In the genomic region with DNA sequence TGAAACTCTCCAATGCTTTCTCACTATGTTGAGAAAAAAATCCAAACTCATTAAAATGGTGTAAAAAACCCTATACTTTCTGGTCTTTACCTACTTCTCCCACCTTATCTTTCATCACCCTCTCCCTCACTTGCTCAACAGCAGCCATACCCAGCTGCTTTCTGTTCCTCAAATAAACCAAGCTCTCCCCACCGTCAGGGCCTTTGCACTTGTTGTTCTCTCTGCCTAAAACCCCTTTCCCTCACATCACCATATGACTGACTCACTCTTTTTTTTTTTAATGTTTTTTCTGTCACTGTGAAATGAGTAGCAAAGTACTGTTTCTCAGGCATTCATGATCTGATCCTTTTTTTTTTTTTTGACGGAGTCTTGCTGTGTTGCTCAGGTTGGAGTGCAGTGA, we compare ENCODE assay signal across 8 cellular contexts.
DNase-seq lines count a peak whose midpoint lies in the region; ATAC-seq lines count a peak whose summit lies in the region.

No MANE protein-coding gene starts in this region.

- no peaks in the 10 kb centered on the region for H3K27me3 Mint-ChIP-seq in activated CD4-positive, alpha-beta T cell treated with anti-CD3 and anti-CD28 coated beads for 36 hours
- H3K27me3 Mint-ChIP-seq in activated CD4-positive, alpha-beta T cell treated with anti-CD3 and anti-CD28 coated beads, Interleukin-2, amount 10 ng/mL, durations not matched to agents 7 days and 5 days, result peaks cover 5% of the 10 kb centered on the region
- H3K27me3 Mint-ChIP-seq in stimulated activated naive B cell treated with anti-CD40 and anti-IgM and Interleukin-4, amounts not matched to agents 10 μg/mL and 1 μg/mL and 100 μg/mL, for 72 hours, result no peaks in the 10 kb centered on the region

- H3K9me3 Mint-ChIP-seq in activated CD4-positive, alpha-beta T cell treated with anti-CD3 and anti-CD28 coated beads for 36 hours (ENCODE audit: low read depth), result no peaks in the 10 kb centered on the region
- H3K9me3 Mint-ChIP-seq in activated CD4-positive, alpha-beta T cell treated with anti-CD3 and anti-CD28 coated beads, Interleukin-2, amount 10 ng/mL, durations not matched to agents 7 days and 5 days, result no peaks in the 10 kb centered on the region
- no peaks in the 10 kb centered on the region for H3K9me3 Mint-ChIP-seq in stimulated activated naive B cell treated with anti-CD40 and anti-IgM and Interleukin-4, amounts not matched to agents 10 μg/mL and 1 μg/mL and 100 μg/mL, for 72 hours

- POLR2A ChIA-PET in activated CD4-positive, alpha-beta T cell treated with anti-CD3 and anti-CD28 coated beads for 36 hours (lab: Charles Lee), result no interaction called here
- POLR2A ChIA-PET in activated CD4-positive, alpha-beta T cell treated with anti-CD3 and anti-CD28 coated beads, Interleukin-2, amount 10 ng/mL, durations not matched to agents 7 days and 5 days (lab: Charles Lee), result interaction anchor here (0.6 kb wide), 1 partner anchor 422 kb away, joined by 3 read pairs; no protein-coding TSS in a partner anchor

- no peak overlapping the region for H3K4me3 Mint-ChIP-seq in activated CD4-positive, alpha-beta T cell treated with anti-CD3 and anti-CD28 coated beads for 36 hours
- H3K4me3 Mint-ChIP-seq in activated CD4-positive, alpha-beta T cell treated with anti-CD3 and anti-CD28 coated beads, Interleukin-2, amount 10 ng/mL, durations not matched to agents 7 days and 5 days, result no peak overlapping the region
- H3K4me3 Mint-ChIP-seq in stimulated activated naive B cell treated with anti-CD40 and anti-IgM and Interleukin-4, amounts not matched to agents 10 μg/mL and 1 μg/mL and 100 μg/mL, for 72 hours, result no peak overlapping the region

- H3K4me1 Mint-ChIP-seq in activated CD4-positive, alpha-beta T cell treated with anti-CD3 and anti-CD28 coated beads for 36 hours, result no peaks in the 10 kb centered on the region
- no peaks in the 10 kb centered on the region for H3K4me1 Mint-ChIP-seq in activated CD4-positive, alpha-beta T cell treated with anti-CD3 and anti-CD28 coated beads, Interleukin-2, amount 10 ng/mL, durations not matched to agents 7 days and 5 days
- peaks cover 10 to 26% of the 10 kb centered on the region in 2 donors for H3K4me1 Mint-ChIP-seq in stimulated activated naive B cell treated with anti-CD40 and anti-IgM and Interleukin-4, amounts not matched to agents 10 μg/mL and 1 μg/mL and 100 μg/mL, for 72 hours

- peak; percentile 16 for ATAC-seq in activated CD4-positive, alpha-beta T cell treated with anti-CD3 and anti-CD28 coated beads for 36 hours
- peak; percentile 84 for ATAC-seq in HG02763 (IDR thresholded peaks at IDR 0.05; ENCODE audit: unreplicated experiment)
- ATAC-seq in stimulated activated naive B cell treated with anti-CD40 and anti-IgM and Interleukin-4, amounts not matched to agents 10 μg/mL and 1 μg/mL and 100 μg/mL, for 72 hours (replicated peaks), result peak; percentile 97 to 98

- intact Hi-C loops in activated CD4-positive, alpha-beta T cell treated with anti-CD3 and anti-CD28 coated beads for 36 hours (cut with DNase I, micrococcal nuclease), result loop anchor here (10.0 kb wide), 2 partner anchors 256 to 1146 kb away; a partner anchor contains a TSS

- no peak for DNase-seq in activated CD4-positive, alpha-beta T cell treated with anti-CD3 and anti-CD28 coated beads for 36 hours
- DNase-seq in activated CD4-positive, alpha-beta T cell treated with anti-CD3 and anti-CD28 coated beads, Interleukin-2, amount 10 ng/mL, durations not matched to agents 7 days and 5 days, result no peak
- DNase-seq in HuH-7 (ENCODE audit: low spot score) (peak; percentile 47), NCI-H524 treated with DMSO at 0.1 percent for 48 hours (lab: John Stamatoyannopoulos, UW) (no peak), NCI-H1048 (lab: John Stamatoyannopoulos, UW) (no peak), COLO668 (lab: John Stamatoyannopoulos, UW; ENCODE audit: unreplicated experiment) (no peak)
- peak; percentile 15 for DNase-seq in stimulated activated naive B cell treated with anti-CD40 and anti-IgM and Interleukin-4, amounts not matched to agents 10 μg/mL and 1 μg/mL and 100 μg/mL, for 72 hours

- H3K36me3 Mint-ChIP-seq in activated CD4-positive, alpha-beta T cell treated with anti-CD3 and anti-CD28 coated beads for 36 hours (ENCODE audit: low read depth), result no peaks in the 10 kb centered on the region
- no peaks in the 10 kb centered on the region for H3K36me3 Mint-ChIP-seq in activated CD4-positive, alpha-beta T cell treated with anti-CD3 and anti-CD28 coated beads, Interleukin-2, amount 10 ng/mL, durations not matched to agents 7 days and 5 days (ENCODE audit: low read depth)
- no peaks in the 10 kb centered on the region for H3K36me3 Mint-ChIP-seq in stimulated activated naive B cell treated with anti-CD40 and anti-IgM and Interleukin-4, amounts not matched to agents 10 μg/mL and 1 μg/mL and 100 μg/mL, for 72 hours

- CTCF ChIA-PET in activated CD4-positive, alpha-beta T cell treated with anti-CD3 and anti-CD28 coated beads for 36 hours (lab: Charles Lee), result interaction anchor here (1.4 to 2.3 kb wide), 2 partner anchors 8 to 395 kb away, joined by 4 to 9 read pairs; no protein-coding TSS in a partner anchor
- CTCF ChIA-PET in activated CD4-positive, alpha-beta T cell treated with anti-CD3 and anti-CD28 coated beads, Interleukin-2, amount 10 ng/mL, durations not matched to agents 7 days and 5 days (lab: Charles Lee), result interaction anchor here (0.7 to 2.0 kb wide), 3 partner anchors 10 to 395 kb away, joined by 3 to 6 read pairs (median 6); no protein-coding TSS in a partner anchor

- no peak overlapping the region for H3K27ac Mint-ChIP-seq in activated CD4-positive, alpha-beta T cell treated with anti-CD3 and anti-CD28 coated beads for 36 hours
- H3K27ac Mint-ChIP-seq in activated CD4-positive, alpha-beta T cell treated with anti-CD3 and anti-CD28 coated beads, Interleukin-2, amount 10 ng/mL, durations not matched to agents 7 days and 5 days, result no peak overlapping the region
- no peak overlapping the region for H3K27ac Mint-ChIP-seq in stimulated activated naive B cell treated with anti-CD40 and anti-IgM and Interleukin-4, amounts not matched to agents 10 μg/mL and 1 μg/mL and 100 μg/mL, for 72 hours

Comparison
In these comparisons a context has a peak if more than half of its experiments do, and no peak if none do; other contexts are left out.
1. ATAC-seq: peak in every context shown above with its lines; median percentile 98 in stimulated activated naive B cell treated with anti-CD40 and anti-IgM and Interleukin-4, amounts not matched to agents 10 μg/mL and 1 μg/mL and 100 μg/mL, for 72 hours; 84 in HG02763; 16 in activated CD4-positive, alpha-beta T cell treated with anti-CD3 and anti-CD28 coated beads for 36 hours.
2. DNase-seq: peak in HuH-7 (single experiment) and stimulated activated naive B cell treated with anti-CD40 and anti-IgM and Interleukin-4, amounts not matched to agents 10 μg/mL and 1 μg/mL and 100 μg/mL, for 72 hours (single experiment); none in activated CD4-positive, alpha-beta T cell treated with anti-CD3 and anti-CD28 coated beads for 36 hours (single experiment), activated CD4-positive, alpha-beta T cell treated with anti-CD3 and anti-CD28 coated beads, Interleukin-2, amount 10 ng/mL, durations not matched to agents 7 days and 5 days (single experiment), NCI-H524 treated with DMSO at 0.1 percent for 48 hours (single experiment), NCI-H1048 (single experiment) and COLO668 (single experiment).